Comparison of ENCODE assay signal across 12 cellular contexts in genomic region chr7:121505021-121505420, GRCh38.
DNase-seq lines count a peak whose midpoint lies in the region; ATAC-seq and TF ChIP-seq lines count a peak whose summit lies in the region.
"Had no signal": no experiment of that assay in that cellular context is flagged by ENCODE, and none has a peak within 500 bp of the region (broad histone marks: within the 10 kb centered on the region; RNA-seq: fewer than 3 reads in every experiment).

No MANE protein-coding gene starts in this region.

- no peak overlapping the region for H3K4me3 Mint-ChIP-seq in activated naive CD8-positive, alpha-beta T cell treated with anti-CD3 and anti-CD28 coated beads, Interleukin-2, amount 50 U/mL, for 24 hours

- H3K4me1 Mint-ChIP-seq in activated naive CD8-positive, alpha-beta T cell treated with anti-CD3 and anti-CD28 coated beads, Interleukin-2, amount 50 U/mL, for 24 hours, result peaks cover 12% of the 10 kb centered on the region

- H3K27me3 Mint-ChIP-seq in activated naive CD8-positive, alpha-beta T cell treated with anti-CD3 and anti-CD28 coated beads, Interleukin-2, amount 50 U/mL, for 24 hours, result peaks cover 8% of the 10 kb centered on the region

- no peak overlapping the region for H3K27ac Mint-ChIP-seq in activated naive CD8-positive, alpha-beta T cell treated with anti-CD3 and anti-CD28 coated beads, Interleukin-2, amount 50 U/mL, for 24 hours

- no peak for TF ChIP-seq CTCF in fibroblast of pulmonary artery (IDR thresholded peaks at IDR 0.05; ENCODE audit: low read length, missing control alignments)

- H3K36me3 Mint-ChIP-seq in activated naive CD8-positive, alpha-beta T cell treated with anti-CD3 and anti-CD28 coated beads, Interleukin-2, amount 50 U/mL, for 24 hours (ENCODE audit: low read depth), result peaks cover 10% of the 10 kb centered on the region

- H3K9me3 Mint-ChIP-seq in activated naive CD8-positive, alpha-beta T cell treated with anti-CD3 and anti-CD28 coated beads, Interleukin-2, amount 50 U/mL, for 24 hours, result peaks cover 35% of the 10 kb centered on the region

- DNase-seq in GM04504 (ENCODE audit: low read depth), result peak; percentile 67
- DNase-seq in fibroblast of pulmonary artery (ENCODE audit: low read depth), result peak; percentile 73
- peak; percentile 88 for DNase-seq in renal cortical epithelial cell (ENCODE audit: low read depth)
- DNase-seq in DMS 273 treated with DMSO at 0.1 percent for 48 hours (lab: John Stamatoyannopoulos, UW), result no peak
- no peak for DNase-seq in DMS114 treated with DMSO at 0.1 percent for 48 hours (lab: John Stamatoyannopoulos, UW; ENCODE audit: unreplicated experiment)
- DNase-seq in NCI-H774 (lab: John Stamatoyannopoulos, UW), result no peak
- no peak for DNase-seq in activated naive CD8-positive, alpha-beta T cell treated with anti-CD3 and anti-CD28 coated beads, Interleukin-2, amount 50 U/mL, for 24 hours
- DNase-seq: NCI-H2081 treated with DMSO at 0.1 percent for 48 hours, nucleus accumbens had no signal

- peak; percentile 65 for ATAC-seq in SK-N-SH treated with all-trans-retinoic acid at 6 μM for 48 hours
- ATAC-seq in activated naive CD8-positive, alpha-beta T cell treated with anti-CD3 and anti-CD28 coated beads, Interleukin-2, amount 50 U/mL, for 24 hours, result no peak
- ATAC-seq: GM12878, left lobe of liver had no signal

- no peak overlapping the region for H3K4me3 ChIP-seq in fibroblast of pulmonary artery (replicated peaks; ENCODE audit: low read depth, low read length)
- H3K4me3 ChIP-seq: GM12878 had no signal

TF ChIP-seq in SK-N-SH treated with all-trans-retinoic acid at 6 μM for 48 hours, 23 proteins besides CTCF, POLR2A, EP300 and RAD21:
- no peak for TF ChIP-seq TCF4 (CRISPR knock-in tag; IDR thresholded peaks at IDR 0.05; ENCODE audit: borderline replicate concordance)
- TF ChIP-seq, protein P1, sequence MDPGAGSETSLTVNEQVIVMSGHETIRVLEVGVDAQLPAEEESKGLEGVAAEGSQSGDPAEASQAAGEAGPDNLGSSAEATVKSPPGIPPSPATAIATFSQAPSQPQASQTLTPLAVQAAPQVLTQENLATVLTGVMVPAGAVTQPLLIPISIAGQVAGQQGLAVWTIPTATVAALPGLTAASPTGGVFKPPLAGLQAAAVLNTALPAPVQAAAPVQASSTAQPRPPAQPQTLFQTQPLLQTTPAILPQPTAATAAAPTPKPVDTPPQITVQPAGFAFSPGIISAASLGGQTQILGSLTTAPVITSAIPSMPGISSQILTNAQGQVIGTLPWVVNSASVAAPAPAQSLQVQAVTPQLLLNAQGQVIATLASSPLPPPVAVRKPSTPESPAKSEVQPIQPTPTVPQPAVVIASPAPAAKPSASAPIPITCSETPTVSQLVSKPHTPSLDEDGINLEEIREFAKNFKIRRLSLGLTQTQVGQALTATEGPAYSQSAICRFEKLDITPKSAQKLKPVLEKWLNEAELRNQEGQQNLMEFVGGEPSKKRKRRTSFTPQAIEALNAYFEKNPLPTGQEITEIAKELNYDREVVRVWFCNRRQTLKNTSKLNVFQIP (CRISPR knock-in tag; IDR thresholded peaks at IDR 0.05; ENCODE audit: borderline replicate concordance, low read depth), result no peak
- TF ChIP-seq ESRRG (CRISPR knock-in tag; IDR thresholded peaks at IDR 0.05), result no peak
- TF ChIP-seq ZNF8 (CRISPR knock-in tag; IDR thresholded peaks at IDR 0.05), result no peak
- no peak for TF ChIP-seq ARNTL (CRISPR knock-in tag; IDR thresholded peaks at IDR 0.05; ENCODE audit: borderline replicate concordance, low read depth)
- no peak for TF ChIP-seq CSDC2 (CRISPR knock-in tag; IDR thresholded peaks at IDR 0.05)
- no peak for TF ChIP-seq PPARA (CRISPR knock-in tag; IDR thresholded peaks at IDR 0.05; ENCODE audit: borderline replicate concordance)
- TF ChIP-seq RARB (CRISPR knock-in tag; IDR thresholded peaks at IDR 0.05), result no peak
- TF ChIP-seq ISL1 (CRISPR knock-in tag; IDR thresholded peaks at IDR 0.05), result no peak
- TF ChIP-seq SNAI2 (CRISPR knock-in tag; IDR thresholded peaks at IDR 0.05), result no peak
- no peak for TF ChIP-seq PATZ1 (CRISPR knock-in tag; IDR thresholded peaks at IDR 0.05; ENCODE audit: borderline replicate concordance)
- no peak for TF ChIP-seq TOX (CRISPR knock-in tag; IDR thresholded peaks at IDR 0.05; ENCODE audit: borderline replicate concordance)
- no peak for TF ChIP-seq ZFP30 (CRISPR knock-in tag; IDR thresholded peaks at IDR 0.05)
- no peak for TF ChIP-seq ZNF70 (CRISPR knock-in tag; IDR thresholded peaks at IDR 0.05)
- no peak for TF ChIP-seq GLIS3 (CRISPR knock-in tag; IDR thresholded peaks at IDR 0.05)
- no peak for TF ChIP-seq ZNF565 (CRISPR knock-in tag; conservative IDR thresholded peaks at IDR 0.05; ENCODE audit: low read depth)
- no peak for TF ChIP-seq BACH2 (CRISPR knock-in tag; IDR thresholded peaks at IDR 0.05; ENCODE audit: borderline replicate concordance)
- TF ChIP-seq, protein P2, sequence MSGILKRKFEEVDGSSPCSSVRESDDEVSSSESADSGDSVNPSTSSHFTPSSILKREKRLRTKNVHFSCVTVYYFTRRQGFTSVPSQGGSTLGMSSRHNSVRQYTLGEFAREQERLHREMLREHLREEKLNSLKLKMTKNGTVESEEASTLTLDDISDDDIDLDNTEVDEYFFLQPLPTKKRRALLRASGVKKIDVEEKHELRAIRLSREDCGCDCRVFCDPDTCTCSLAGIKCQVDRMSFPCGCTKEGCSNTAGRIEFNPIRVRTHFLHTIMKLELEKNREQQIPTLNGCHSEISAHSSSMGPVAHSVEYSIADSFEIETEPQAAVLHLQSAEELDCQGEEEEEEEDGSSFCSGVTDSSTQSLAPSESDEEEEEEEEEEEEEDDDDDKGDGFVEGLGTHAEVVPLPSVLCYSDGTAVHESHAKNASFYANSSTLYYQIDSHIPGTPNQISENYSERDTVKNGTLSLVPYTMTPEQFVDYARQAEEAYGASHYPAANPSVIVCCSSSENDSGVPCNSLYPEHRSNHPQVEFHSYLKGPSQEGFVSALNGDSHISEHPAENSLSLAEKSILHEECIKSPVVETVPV (CRISPR knock-in tag; IDR thresholded peaks at IDR 0.05), result no peak
- TF ChIP-seq CREB5 (CRISPR knock-in tag; IDR thresholded peaks at IDR 0.05; ENCODE audit: low read depth), result no peak

Comparison
In these comparisons a context has a peak if more than half of its experiments do, and no peak if none do; other contexts are left out.
1. DNase-seq: peak in GM04504 (single experiment), fibroblast of pulmonary artery (single experiment) and renal cortical epithelial cell (single experiment); none in DMS 273 treated with DMSO at 0.1 percent for 48 hours (single experiment), DMS114 treated with DMSO at 0.1 percent for 48 hours (single experiment), NCI-H774 (single experiment) and activated naive CD8-positive, alpha-beta T cell treated with anti-CD3 and anti-CD28 coated beads, Interleukin-2, amount 50 U/mL, for 24 hours (single experiment).